Comparison of ENCODE assay signal across 12 cellular contexts in genomic region chr1:182687361-182687760, GRCh38. TPM values are rescaled to one million over a fixed set of nuclear protein-coding genes. Genes with fewer than 3 reads are reported as not detected.
"Had no signal": no experiment of that assay in that cellular context is flagged by ENCODE, and none has a peak within 500 bp of the region (broad histone marks: within the 10 kb centered on the region; RNA-seq: fewer than 3 reads in every experiment).

No MANE protein-coding gene starts in this region.

- H3K9me3 ChIP-seq: stomach had no signal

- H3K27ac ChIP-seq: foreskin keratinocyte, stomach had no signal

- H3K27ac Mint-ChIP-seq: activated CD4-positive, alpha-beta memory T cell treated with anti-CD3 and anti-CD28 coated beads for 36 hours had no signal

- H3K4me3 ChIP-seq: stomach had no signal

- ATAC-seq: foreskin keratinocyte had no signal

- H3K36me3 Mint-ChIP-seq: activated CD4-positive, alpha-beta memory T cell treated with anti-CD3 and anti-CD28 coated beads for 36 hours had no signal

- H3K36me3 ChIP-seq: stomach had no signal

- H3K4me3 Mint-ChIP-seq: activated CD4-positive, alpha-beta memory T cell treated with anti-CD3 and anti-CD28 coated beads for 36 hours had no signal

- DNase-seq: activated CD4-positive, alpha-beta memory T cell treated with anti-CD3 and anti-CD28 coated beads for 36 hours; activated T-cell treated with anti-CD3 and anti-CD28 coated beads, Interleukin-2, amount 50 U/mL, for 48 hours; aorta; head of caudate nucleus; left cardiac atrium; mesendoderm; stimulated activated CD4-positive, alpha-beta T cell treated with anti-CD3 and anti-CD28 coated beads, Interleukin-4, amount 100 ng/mL, for 1 hour; stomach; T-helper 9 cell had no signal

- H3K4me1 ChIP-seq: foreskin keratinocyte had no signal

RNA-seq across cellular contexts. Expression of gene RGS8, which starts 3.0 kb away (rescaled TPM):
- total RNA-seq: foreskin keratinocyte, osteocyte, renal cortical epithelial cell, stomach had no signal
- polyA plus RNA-seq: aorta, foreskin keratinocyte, stomach had no signal
